Comparison of ENCODE assay signal across 9 cellular contexts in the genomic region with DNA sequence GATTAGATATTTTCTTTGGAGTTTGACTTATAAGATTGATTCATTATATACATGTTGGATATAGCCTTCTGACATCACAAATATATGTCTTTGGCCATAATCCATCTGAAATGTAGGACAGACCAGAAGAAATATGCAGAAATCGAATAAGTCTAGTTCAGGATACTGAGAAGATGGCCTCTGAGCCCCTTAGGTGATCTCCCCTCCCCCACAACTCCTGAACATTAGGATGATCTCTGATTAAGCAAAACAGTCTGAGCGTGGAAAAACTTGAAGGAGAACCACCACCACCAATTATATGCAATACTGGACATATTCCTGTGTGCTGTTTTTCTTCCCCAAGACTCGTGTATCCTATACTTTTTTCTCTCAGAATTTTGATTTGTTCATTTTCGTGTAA. TPM values are rescaled to one million over a fixed set of nuclear protein-coding genes. Genes with fewer than 3 reads are reported as not detected.
A peak's percentile ranks its signal among the peaks of the same experiment; 100 is the strongest.
DNase-seq lines count a peak whose midpoint lies in the region; ATAC-seq and TF ChIP-seq lines count a peak whose summit lies in the region.
"Had no signal": no experiment of that assay in that cellular context is flagged by ENCODE, and none has a peak within 500 bp of the region (broad histone marks: within the 10 kb centered on the region; RNA-seq: fewer than 3 reads in every experiment).

No MANE protein-coding gene starts in this region.

- H3K27ac ChIP-seq in DND-41 (ENCODE audit: low read length) (no peak overlapping the region), caudate nucleus (ENCODE audit: low read depth, low read length) (peak overlapping the region; percentile 44), neural progenitor cell (peak overlapping the region; percentile 96)

- peak overlapping the region; percentile 94 for H3K9ac ChIP-seq in DND-41 (ENCODE audit: low read depth, low read length)
- peak overlapping the region; percentile 61 for H3K9ac ChIP-seq in neural progenitor cell

- no peak overlapping the region for H2AFZ ChIP-seq in DND-41 (ENCODE audit: low read depth, low read length)
- no peak overlapping the region for H2AFZ ChIP-seq in neural progenitor cell (replicated peaks)

- H3K4me3 ChIP-seq in DND-41 (ENCODE audit: low read depth in 1 of 2, low read length in 2 of 2): peak overlapping the region in 1 of 2 experiments; percentile 87; a peak in 1 of 4 replicates
- peak overlapping the region; percentile 98 for H3K4me3 ChIP-seq in LNCaP clone FGC (ENCODE audit: low read depth, low read length)
- H3K4me3 ChIP-seq in neural progenitor cell: peak overlapping the region; percentile 94

- TF ChIP-seq CTCF in DND-41 (IDR thresholded peaks at IDR 0.05; ENCODE audit: borderline replicate concordance, extremely low read depth, low read length, poor library complexity, severe bottlenecking) (no peak), LNCaP clone FGC (IDR thresholded peaks at IDR 0.05; ENCODE audit: control insufficient read depth, extremely low read depth, insufficient read depth) (no peak), neural progenitor cell (IDR thresholded peaks at IDR 0.05) (no peak)

- H3K4me2 ChIP-seq in DND-41 (ENCODE audit: insufficient read depth, low read length) (peak overlapping the region; percentile 82), neural progenitor cell (peak overlapping the region; percentile 99)

- peaks cover 58% of the 10 kb centered on the region for H3K4me1 ChIP-seq in DND-41 (ENCODE audit: insufficient read depth, low read length)
- peaks cover 55% of the 10 kb centered on the region for H3K4me1 ChIP-seq in neural progenitor cell

- H3K36me3 ChIP-seq in DND-41 (ENCODE audit: insufficient read depth, low read length) (peaks cover 8% of the 10 kb centered on the region), neural progenitor cell (no peaks in the 10 kb centered on the region)

- H3K9me3 Mint-ChIP-seq in neural progenitor cell: no peaks in the 10 kb centered on the region

- H3K27me3 Mint-ChIP-seq in neural progenitor cell (ENCODE audit: insufficient read depth, low read depth): peaks cover 7% of the 10 kb centered on the region

- H4K20me1 ChIP-seq in DND-41 (ENCODE audit: insufficient read depth, low read length) (peaks cover 77% of the 10 kb centered on the region), neural progenitor cell (ENCODE audit: low read depth) (peaks cover 84% of the 10 kb centered on the region)

- DNase-seq in DND-41: no peak
- no peak for DNase-seq in LNCaP clone FGC (ENCODE audit: low read depth)
- DNase-seq in caudate nucleus (lab: John Stamatoyannopoulos, UW): no peak
- DNase-seq in neural progenitor cell (ENCODE audit: low spot score): peak; percentile 51
- DNase-seq in Right ventricle myocardium inferior (ENCODE audit: missing footprints): no peak
- no peak for DNase-seq in stimulated activated naive CD4-positive, alpha-beta T cell treated with Interleukin-2 at 50 U/mL for 16 hours (lab: John Stamatoyannopoulos, UW)
- DNase-seq: NCI-H187 treated with DMSO at 0.1 percent for 48 hours had no signal

- ATAC-seq in DND-41 (ENCODE audit: insufficient read depth, low read depth) (no peak), HG03342 (IDR thresholded peaks at IDR 0.05; ENCODE audit: unreplicated experiment) (no peak), Right ventricle myocardium inferior (no peak), GM18907 (IDR thresholded peaks at IDR 0.05; ENCODE audit: unreplicated experiment) (no peak)

- peak overlapping the region; percentile 92 for H3K27ac Mint-ChIP-seq in neural progenitor cell

- peaks cover 77% of the 10 kb centered on the region for H3F3A ChIP-seq in neural progenitor cell (ENCODE audit: low read depth)

- H3K79me2 ChIP-seq in DND-41 (ENCODE audit: insufficient read depth, low read length): peaks cover 89% of the 10 kb centered on the region
- H3K79me2 ChIP-seq in neural progenitor cell (ENCODE audit: low read depth): peaks cover 89% of the 10 kb centered on the region

- intact Hi-C loops in Right ventricle myocardium inferior (cut with DNase I): no loop called here

- H3K9me3 ChIP-seq in DND-41 (ENCODE audit: insufficient read depth, low read length, severe bottlenecking): no peaks in the 10 kb centered on the region
- H3K9me3 ChIP-seq in neural progenitor cell (ENCODE audit: low read depth): no peaks in the 10 kb centered on the region

- peak overlapping the region; percentile 99 for H3K4me3 Mint-ChIP-seq in neural progenitor cell

- no peaks in the 10 kb centered on the region for H3K27me3 ChIP-seq in DND-41 (ENCODE audit: insufficient read depth, low read length, poor library complexity)
- H3K27me3 ChIP-seq in neural progenitor cell: no peaks in the 10 kb centered on the region

- peaks cover 2% of the 10 kb centered on the region for H3K36me3 Mint-ChIP-seq in neural progenitor cell

- H3K4me1 Mint-ChIP-seq in neural progenitor cell: peaks cover 56% of the 10 kb centered on the region

RNA-seq across cellular contexts. Expression of a gene that starts 3.2 kb away (rescaled TPM):
- total RNA-seq in neural progenitor cell (ENCODE audit: low replicate concordance) (198 TPM in 2 replicates), Right ventricle myocardium inferior (51.6 TPM)

RNA-seq across cellular contexts. Expression of a gene that starts 37.8 kb away (rescaled TPM):
- total RNA-seq in neural progenitor cell (ENCODE audit: low replicate concordance): 20.5 and 23.9 TPM in 2 replicates
- total RNA-seq in Right ventricle myocardium inferior: 48.3 TPM
